In the genomic region with DNA sequence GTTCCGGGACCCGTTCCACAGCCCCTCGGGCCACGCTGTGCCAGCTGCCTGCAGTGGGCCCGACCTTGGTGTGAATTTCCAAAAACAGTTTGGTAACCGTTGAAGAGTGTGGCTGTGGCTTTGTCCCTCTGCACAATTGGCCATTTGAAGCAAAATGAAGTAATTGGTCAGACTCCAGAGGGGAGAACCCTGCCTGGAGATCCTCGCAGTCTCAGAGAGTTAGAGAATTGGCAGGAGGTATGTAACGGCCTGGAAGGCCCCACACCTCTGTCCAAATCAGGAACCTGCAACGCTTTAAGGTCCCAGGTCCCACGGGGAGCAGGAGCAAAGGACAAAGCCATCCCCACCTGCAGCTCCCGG, we compare ENCODE assay signal across 17 cellular contexts. TPM values are rescaled to one million over a fixed set of nuclear protein-coding genes. Genes with fewer than 3 reads are reported as not detected.
DNase-seq lines count a peak whose midpoint lies in the region; ATAC-seq and TF ChIP-seq lines count a peak whose summit lies in the region.
"Had no signal": no experiment of that assay in that cellular context is flagged by ENCODE, and none has a peak within 500 bp of the region (broad histone marks: within the 10 kb centered on the region; RNA-seq: fewer than 3 reads in every experiment).

No MANE protein-coding gene starts in this region.

- H3K4me1 ChIP-seq in lower lobe of right lung: no peaks in the 10 kb centered on the region
- H3K4me1 ChIP-seq in left lung: no peaks in the 10 kb centered on the region
- H3K4me1 ChIP-seq: A549, HAP-1, Peyer's patch had no signal

- CTCF ChIA-PET in WTC11 (lab: Charles Lee): no interaction called here

- H3K36me3 Mint-ChIP-seq in WTC11: peaks cover 14% of the 10 kb centered on the region

- H3K27me3 Mint-ChIP-seq in WTC11 (ENCODE audit: low read depth): no peaks in the 10 kb centered on the region

- H3K27me3 ChIP-seq in H7 (ENCODE audit: control insufficient read depth, insufficient read depth, low read length) (no peaks in the 10 kb centered on the region), lower lobe of right lung (ENCODE audit: low read depth) (peaks cover 4% of the 10 kb centered on the region), left lung (peaks cover 0 to 21% of the 10 kb centered on the region in 2 donors)
- H3K27me3 ChIP-seq: Peyer's patch had no signal

- intact Hi-C loops in lower lobe of right lung (cut with DNase I) (loop anchor here (10.0 kb wide), 1 partner anchor 183 kb away; no protein-coding TSS in a partner anchor), left lung (cut with DNase I) (no loop called here)

- H3K4me3 ChIP-seq in H7 (ENCODE audit: insufficient read depth, low read depth, low read length) (no peak overlapping the region), lower lobe of right lung (no peak overlapping the region), left lung (no peak overlapping the region)
- H3K4me3 ChIP-seq: A549, HAP-1, Peyer's patch had no signal

- H3K4me1 Mint-ChIP-seq in WTC11: no peaks in the 10 kb centered on the region

- H3K4me3 Mint-ChIP-seq in WTC11: no peak overlapping the region

- H3K27ac ChIP-seq in 22Rv1 (peak overlapping the region; percentile 31), lower lobe of right lung (no peak overlapping the region), left lung (no peak overlapping the region)
- H3K27ac ChIP-seq: A549, Peyer's patch had no signal

- H3K9me3 ChIP-seq in lower lobe of right lung (no peaks in the 10 kb centered on the region), left lung (no peaks in the 10 kb centered on the region)
- H3K9me3 ChIP-seq: A549, HAP-1, Peyer's patch, SK-N-SH had no signal

- POLR2A ChIA-PET in WTC11 (lab: Charles Lee): no interaction called here

- H3K36me3 ChIP-seq in H7 (replicated peaks; ENCODE audit: control insufficient read depth, insufficient read depth, low read length): no peaks in the 10 kb centered on the region; the same call in 1 of the 2 replicates
- H3K36me3 ChIP-seq in lower lobe of right lung: peaks cover 59% of the 10 kb centered on the region
- H3K36me3 ChIP-seq in left lung: peaks cover 0 to 68% of the 10 kb centered on the region in 2 donors

- DNase-seq in H7 (peak; percentile 40), WTC11 (ENCODE audit: low spot score) (no peak), lower lobe of right lung (peak; percentile 18), left lung (no peak), OCI-M1 (lab: John Stamatoyannopoulos, UW) (no peak)
- no peak for DNase-seq in stimulated activated CD4-positive, alpha-beta T cell treated with anti-CD3 and anti-CD28 coated beads, Interleukin-4, amount 100 ng/mL, for 4 hours
- DNase-seq: DMS79 treated with DMSO at 0.1 percent for 48 hours, NCI-H1105, NCI-H446 treated with DMSO at 0.1 percent for 48 hours, NCI-H82 had no signal

- no peak for TF ChIP-seq CTCF in 22Rv1 (IDR thresholded peaks at IDR 0.05)
- no peak for TF ChIP-seq CTCF in WTC11 (IDR thresholded peaks at IDR 0.05)
- TF ChIP-seq CTCF in lower lobe of right lung (IDR thresholded peaks at IDR 0.05): no peak
- TF ChIP-seq CTCF in left lung (IDR thresholded peaks at IDR 0.05): no peak

- H3K9me3 Mint-ChIP-seq in WTC11: peaks cover 7% of the 10 kb centered on the region; the same call in 1 of the 2 replicates

- ATAC-seq in WTC11: no peak
- ATAC-seq in lower lobe of right lung: no peak
- ATAC-seq in GM18873 (IDR thresholded peaks at IDR 0.05; ENCODE audit: low FRiP score, unreplicated experiment): no peak
- ATAC-seq in left lung: no peak
- ATAC-seq: A549, Right ventricle myocardium inferior had no signal

- H3K27ac Mint-ChIP-seq in WTC11: 0 out of 2 replicates have a peak overlapping the region, but pooled peaks have one; percentile 21

TF ChIP-seq in WTC11, 78 proteins besides CTCF, POLR2A, EP300 and RAD21 (continues in another document):
- TF ChIP-seq, protein P1, sequence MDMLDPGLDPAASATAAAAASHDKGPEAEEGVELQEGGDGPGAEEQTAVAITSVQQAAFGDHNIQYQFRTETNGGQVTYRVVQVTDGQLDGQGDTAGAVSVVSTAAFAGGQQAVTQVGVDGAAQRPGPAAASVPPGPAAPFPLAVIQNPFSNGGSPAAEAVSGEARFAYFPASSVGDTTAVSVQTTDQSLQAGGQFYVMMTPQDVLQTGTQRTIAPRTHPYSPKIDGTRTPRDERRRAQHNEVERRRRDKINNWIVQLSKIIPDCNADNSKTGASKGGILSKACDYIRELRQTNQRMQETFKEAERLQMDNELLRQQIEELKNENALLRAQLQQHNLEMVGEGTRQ (CRISPR knock-in tag; IDR thresholded peaks at IDR 0.05): no peak
- TF ChIP-seq ESRRA (CRISPR knock-in tag; IDR thresholded peaks at IDR 0.05; ENCODE audit: borderline replicate concordance) (no peak), PRRX2 (CRISPR knock-in tag; IDR thresholded peaks at IDR 0.05) (no peak)
- TF ChIP-seq, protein P2, sequence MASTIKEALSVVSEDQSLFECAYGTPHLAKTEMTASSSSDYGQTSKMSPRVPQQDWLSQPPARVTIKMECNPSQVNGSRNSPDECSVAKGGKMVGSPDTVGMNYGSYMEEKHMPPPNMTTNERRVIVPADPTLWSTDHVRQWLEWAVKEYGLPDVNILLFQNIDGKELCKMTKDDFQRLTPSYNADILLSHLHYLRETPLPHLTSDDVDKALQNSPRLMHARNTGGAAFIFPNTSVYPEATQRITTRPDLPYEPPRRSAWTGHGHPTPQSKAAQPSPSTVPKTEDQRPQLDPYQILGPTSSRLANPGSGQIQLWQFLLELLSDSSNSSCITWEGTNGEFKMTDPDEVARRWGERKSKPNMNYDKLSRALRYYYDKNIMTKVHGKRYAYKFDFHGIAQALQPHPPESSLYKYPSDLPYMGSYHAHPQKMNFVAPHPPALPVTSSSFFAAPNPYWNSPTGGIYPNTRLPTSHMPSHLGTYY (CRISPR knock-in tag; IDR thresholded peaks at IDR 0.05): no peak
- TF ChIP-seq, protein P3, sequence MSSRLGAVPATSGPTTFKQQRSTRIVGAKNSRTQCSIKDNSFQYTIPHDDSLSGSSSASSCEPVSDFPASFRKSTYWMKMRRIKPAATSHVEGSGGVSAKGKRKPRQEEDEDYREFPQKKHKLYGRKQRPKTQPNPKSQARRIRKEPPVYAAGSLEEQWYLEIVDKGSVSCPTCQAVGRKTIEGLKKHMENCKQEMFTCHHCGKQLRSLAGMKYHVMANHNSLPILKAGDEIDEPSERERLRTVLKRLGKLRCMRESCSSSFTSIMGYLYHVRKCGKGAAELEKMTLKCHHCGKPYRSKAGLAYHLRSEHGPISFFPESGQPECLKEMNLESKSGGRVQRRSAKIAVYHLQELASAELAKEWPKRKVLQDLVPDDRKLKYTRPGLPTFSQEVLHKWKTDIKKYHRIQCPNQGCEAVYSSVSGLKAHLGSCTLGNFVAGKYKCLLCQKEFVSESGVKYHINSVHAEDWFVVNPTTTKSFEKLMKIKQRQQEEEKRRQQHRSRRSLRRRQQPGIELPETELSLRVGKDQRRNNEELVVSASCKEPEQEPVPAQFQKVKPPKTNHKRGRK (CRISPR knock-in tag; IDR thresholded peaks at IDR 0.05; ENCODE audit: borderline replicate concordance): no peak
- TF ChIP-seq, protein P4, sequence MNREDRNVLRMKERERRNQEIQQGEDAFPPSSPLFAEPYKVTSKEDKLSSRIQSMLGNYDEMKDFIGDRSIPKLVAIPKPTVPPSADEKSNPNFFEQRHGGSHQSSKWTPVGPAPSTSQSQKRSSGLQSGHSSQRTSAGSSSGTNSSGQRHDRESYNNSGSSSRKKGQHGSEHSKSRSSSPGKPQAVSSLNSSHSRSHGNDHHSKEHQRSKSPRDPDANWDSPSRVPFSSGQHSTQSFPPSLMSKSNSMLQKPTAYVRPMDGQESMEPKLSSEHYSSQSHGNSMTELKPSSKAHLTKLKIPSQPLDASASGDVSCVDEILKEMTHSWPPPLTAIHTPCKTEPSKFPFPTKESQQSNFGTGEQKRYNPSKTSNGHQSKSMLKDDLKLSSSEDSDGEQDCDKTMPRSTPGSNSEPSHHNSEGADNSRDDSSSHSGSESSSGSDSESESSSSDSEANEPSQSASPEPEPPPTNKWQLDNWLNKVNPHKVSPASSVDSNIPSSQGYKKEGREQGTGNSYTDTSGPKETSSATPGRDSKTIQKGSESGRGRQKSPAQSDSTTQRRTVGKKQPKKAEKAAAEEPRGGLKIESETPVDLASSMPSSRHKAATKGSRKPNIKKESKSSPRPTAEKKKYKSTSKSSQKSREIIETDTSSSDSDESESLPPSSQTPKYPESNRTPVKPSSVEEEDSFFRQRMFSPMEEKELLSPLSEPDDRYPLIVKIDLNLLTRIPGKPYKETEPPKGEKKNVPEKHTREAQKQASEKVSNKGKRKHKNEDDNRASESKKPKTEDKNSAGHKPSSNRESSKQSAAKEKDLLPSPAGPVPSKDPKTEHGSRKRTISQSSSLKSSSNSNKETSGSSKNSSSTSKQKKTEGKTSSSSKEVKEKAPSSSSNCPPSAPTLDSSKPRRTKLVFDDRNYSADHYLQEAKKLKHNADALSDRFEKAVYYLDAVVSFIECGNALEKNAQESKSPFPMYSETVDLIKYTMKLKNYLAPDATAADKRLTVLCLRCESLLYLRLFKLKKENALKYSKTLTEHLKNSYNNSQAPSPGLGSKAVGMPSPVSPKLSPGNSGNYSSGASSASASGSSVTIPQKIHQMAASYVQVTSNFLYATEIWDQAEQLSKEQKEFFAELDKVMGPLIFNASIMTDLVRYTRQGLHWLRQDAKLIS (CRISPR knock-in tag; IDR thresholded peaks at IDR 0.05; ENCODE audit: borderline replicate concordance): no peak

RNA-seq across cellular contexts. Expression of a gene that starts 26.3 kb away (rescaled TPM):
- total RNA-seq in H7 (2014; rRNA removed; shearing (Covaris generic)): 72.9 and 76.2 TPM in 2 replicates
- total RNA-seq in WTC11 (2021) (62.4 to 103 TPM (median 64.6 TPM) in 3 replicates), lower lobe of right lung (33.5 TPM), left lung (10 to 100 TPM; 34.1 to 35.8 TPM)

Comparison
In these comparisons a context has a peak if more than half of its experiments do, and no peak if none do; other contexts are left out.
1. DNase-seq: peak in H7 (single experiment) and lower lobe of right lung (single experiment); none in WTC11 (single experiment), stimulated activated CD4-positive, alpha-beta T cell treated with anti-CD3 and anti-CD28 coated beads, Interleukin-4, amount 100 ng/mL, for 4 hours (0 of 2), left lung (0 of 2) and OCI-M1 (single experiment).